4 cellular contexts compared by ENCODE assay signal in genomic region chr1:2837316-2837715, GRCh38.
"Had no signal": no experiment of that assay in that cellular context is flagged by ENCODE, and none has a peak within 500 bp of the region (broad histone marks: within the 10 kb centered on the region; RNA-seq: fewer than 3 reads in every experiment).

No MANE protein-coding gene starts in this region.

- H2AFZ ChIP-seq: GM23338 had no signal

- H3K4me2 ChIP-seq: GM23338 had no signal

- H3K27ac Mint-ChIP-seq: GM23338, H9 had no signal

- H3K4me1 Mint-ChIP-seq: GM23338, H9 had no signal

- H3K4me3 ChIP-seq: GM23338 had no signal

- H3K4me3 Mint-ChIP-seq: GM23338, H9 had no signal

- ATAC-seq: GM23338 had no signal

- DNase-seq: H9, HCEC 1CT, IMR-90 had no signal
